12 cellular contexts compared by ENCODE assay signal in genomic region chr7:134767567-134768168, GRCh38. TPM values are rescaled to one million over a fixed set of nuclear protein-coding genes. Genes with fewer than 3 reads are reported as not detected.
DNase-seq lines count a peak whose midpoint lies in the region; ATAC-seq, FAIRE-seq and TF ChIP-seq lines count a peak whose summit lies in the region.
"Had no signal": no experiment of that assay in that cellular context is flagged by ENCODE, and none has a peak within 500 bp of the region (broad histone marks: within the 10 kb centered on the region; RNA-seq: fewer than 3 reads in every experiment).

No MANE protein-coding gene starts in this region.

- no peak overlapping the region for H3K23ac ChIP-seq in mesendoderm (ENCODE audit: low read length)

- no peak overlapping the region for H2AK5ac ChIP-seq in mesendoderm (ENCODE audit: low read length)

- H3K79me2 ChIP-seq in astrocyte (ENCODE audit: insufficient read depth, low read length), result no peaks in the 10 kb centered on the region
- no peaks in the 10 kb centered on the region for H3K79me2 ChIP-seq in osteoblast (ENCODE audit: insufficient read depth, low read length)
- H3K79me2 ChIP-seq in mesendoderm (ENCODE audit: control insufficient read depth, insufficient read depth, low read length), result no peaks in the 10 kb centered on the region

- H3K4me1 ChIP-seq in Caco-2 (peaks cover 15% of the 10 kb centered on the region), astrocyte (ENCODE audit: insufficient read depth, low read length) (peaks cover 11% of the 10 kb centered on the region), osteoblast (ENCODE audit: insufficient read depth, low read length) (peaks cover 24% of the 10 kb centered on the region), mesendoderm (ENCODE audit: control insufficient read depth, low read depth, low read length) (no peaks in the 10 kb centered on the region)

- WGBS in mesendoderm (ENCODE audit: extremely low coverage, insufficient coverage, low lambda C conversion rate), result no CpG with 5 or more reads among the region's 5 CpGs

- H4K5ac ChIP-seq in mesendoderm (ENCODE audit: low read length), result no peak overlapping the region

- FAIRE-seq in astrocyte (lab: Jason Lieb, UNC), result no peak

- no peak overlapping the region for H3K18ac ChIP-seq in mesendoderm (ENCODE audit: low read length)

- TF ChIP-seq CTCF in Caco-2 (IDR thresholded peaks at IDR 0.05; ENCODE audit: insufficient read depth in 1 of 2, low read depth in 1 of 2, low read length in 1 of 2, severe bottlenecking in 1 of 2, unreplicated experiment in 1 of 2) (no peak), astrocyte (IDR thresholded peaks at IDR 0.05; ENCODE audit: insufficient read depth, low read depth, low read length) (no peak), osteoblast (IDR thresholded peaks at IDR 0.05; ENCODE audit: extremely low read depth, low read depth, low read length) (no peak)

- H3K36me3 ChIP-seq in Caco-2 (ENCODE audit: control insufficient read depth, insufficient read depth, low read length) (no peaks in the 10 kb centered on the region), astrocyte (ENCODE audit: insufficient read depth, low read length) (no peaks in the 10 kb centered on the region), osteoblast (ENCODE audit: insufficient read depth, low read length) (no peaks in the 10 kb centered on the region), mesendoderm (ENCODE audit: control insufficient read depth, insufficient read depth, low read length) (no peaks in the 10 kb centered on the region)

- H3K27ac Mint-ChIP-seq in Caco-2 (ENCODE audit: unreplicated experiment), result peak overlapping the region; percentile 31
- peak overlapping the region; percentile 43 for H3K27ac Mint-ChIP-seq in astrocyte (ENCODE audit: unreplicated experiment)
- H3K27ac Mint-ChIP-seq: activated naive CD4-positive, alpha-beta T cell treated with anti-CD3 and anti-CD28 coated beads for 36 hours; dendritic cell treated with granulocyte-macrophage colony-stimulating factor and Interleukin-4, amounts not matched to agents 40 ng/mL and 50 ng/mL, for 4 days had no signal

- POLR2A ChIA-PET in Caco-2 (lab: Charles Lee), result no interaction called here

- intact Hi-C loops in Caco-2 (cut with micrococcal nuclease; ENCODE audit: unreplicated experiment), result no loop called here

- H3K27me3 Mint-ChIP-seq in Caco-2 (ENCODE audit: insufficient read depth, unreplicated experiment) (no peaks in the 10 kb centered on the region), astrocyte (ENCODE audit: low read depth, unreplicated experiment) (no peaks in the 10 kb centered on the region)

- H2BK5ac ChIP-seq in mesendoderm (ENCODE audit: low read length), result no peak overlapping the region

- H3K36me3 Mint-ChIP-seq in Caco-2 (ENCODE audit: insufficient read depth, unreplicated experiment) (no peaks in the 10 kb centered on the region), astrocyte (ENCODE audit: low read depth, unreplicated experiment) (peaks cover 15% of the 10 kb centered on the region)

- no TSS peak for BruUV-seq in Caco-2 (replicated peaks; lab: Mats Ljungman, UMichigan)

- peak overlapping the region; percentile 42 for H2AFZ ChIP-seq in astrocyte (ENCODE audit: low read depth, low read length)
- H2AFZ ChIP-seq in osteoblast (ENCODE audit: low read length), result peak overlapping the region; percentile 80

- no peaks in the 10 kb centered on the region for H3K9me3 Mint-ChIP-seq in Caco-2 (ENCODE audit: unreplicated experiment)
- peaks cover 3% of the 10 kb centered on the region for H3K9me3 Mint-ChIP-seq in astrocyte (ENCODE audit: unreplicated experiment)
- H3K9me3 Mint-ChIP-seq: activated naive CD4-positive, alpha-beta T cell treated with anti-CD3 and anti-CD28 coated beads for 36 hours; dendritic cell treated with granulocyte-macrophage colony-stimulating factor and Interleukin-4, amounts not matched to agents 40 ng/mL and 50 ng/mL, for 4 days had no signal

- H2BK120ac ChIP-seq in mesendoderm (ENCODE audit: low read depth, low read length), result no peak overlapping the region

- peak overlapping the region; percentile 31 for H3K4me2 ChIP-seq in astrocyte (ENCODE audit: low read length)
- peak overlapping the region; percentile 61 for H3K4me2 ChIP-seq in osteoblast (ENCODE audit: insufficient read depth, low read length)
- no peak overlapping the region for H3K4me2 ChIP-seq in mesendoderm (ENCODE audit: low read length)

- no peak overlapping the region for H3K4ac ChIP-seq in mesendoderm (ENCODE audit: low read depth, low read length)

- CTCF ChIA-PET in Caco-2 (lab: Charles Lee), result no interaction called here

- H2BK15ac ChIP-seq in mesendoderm (replicated peaks; ENCODE audit: low read depth), result no peak overlapping the region

- H4K8ac ChIP-seq in mesendoderm (ENCODE audit: low read depth, low read length), result no peak overlapping the region

- no peak overlapping the region for H3K56ac ChIP-seq in mesendoderm (ENCODE audit: low read length)

- peak; percentile 42 for ATAC-seq in GM21786 (IDR thresholded peaks at IDR 0.05; ENCODE audit: unreplicated experiment)
- no peak for ATAC-seq in GM21737 (IDR thresholded peaks at IDR 0.05; ENCODE audit: unreplicated experiment)

- H3K9ac ChIP-seq in astrocyte (ENCODE audit: low read length), result no peak overlapping the region
- no peak overlapping the region for H3K9ac ChIP-seq in mesendoderm (ENCODE audit: low read length)

- H3K27me3 ChIP-seq in Caco-2 (replicated peaks; ENCODE audit: control insufficient read depth, insufficient read depth, low read length), result no peaks in the 10 kb centered on the region
- no peaks in the 10 kb centered on the region for H3K27me3 ChIP-seq in astrocyte (ENCODE audit: insufficient read depth, low read length)
- no peaks in the 10 kb centered on the region for H3K27me3 ChIP-seq in osteoblast (ENCODE audit: insufficient read depth, low read length)
- no peaks in the 10 kb centered on the region for H3K27me3 ChIP-seq in mesendoderm (ENCODE audit: insufficient read depth, low read length, poor library complexity)

- H3K4me3 ChIP-seq in Caco-2 (ENCODE audit: low read depth, low read length) (no peak overlapping the region), astrocyte (ENCODE audit: insufficient read depth, low read depth, low read length) (no peak overlapping the region), osteoblast (ENCODE audit: insufficient read depth, low read length) (no peak overlapping the region), mesendoderm (ENCODE audit: low read length) (no peak overlapping the region)

- H3K9me3 ChIP-seq in Caco-2 (0 out of 2 replicates have a peak, but pooled peaks cover 4% of the 10 kb centered on the region), astrocyte (ENCODE audit: insufficient read depth, low read depth, low read length) (no peaks in the 10 kb centered on the region), osteoblast (ENCODE audit: low read depth, low read length) (no peaks in the 10 kb centered on the region)

- H3K4me3 Mint-ChIP-seq in Caco-2 (ENCODE audit: unreplicated experiment), result no peak overlapping the region
- no peak overlapping the region for H3K4me3 Mint-ChIP-seq in astrocyte (ENCODE audit: unreplicated experiment)
- H3K4me3 Mint-ChIP-seq: activated naive CD4-positive, alpha-beta T cell treated with anti-CD3 and anti-CD28 coated beads for 36 hours; dendritic cell treated with granulocyte-macrophage colony-stimulating factor and Interleukin-4, amounts not matched to agents 40 ng/mL and 50 ng/mL, for 4 days had no signal

- H3K27ac ChIP-seq in astrocyte (ENCODE audit: low read depth, low read length), result no peak overlapping the region
- peak overlapping the region; percentile 76 for H3K27ac ChIP-seq in osteoblast (ENCODE audit: low read depth, low read length)
- no peak overlapping the region for H3K27ac ChIP-seq in mesendoderm (ENCODE audit: low read depth, low read length)

- no peak for DNase-seq in Caco-2
- DNase-seq in astrocyte (ENCODE audit: low read depth), result no peak
- no peak for DNase-seq in osteoblast (ENCODE audit: insufficient read length, low spot score, missing footprints)
- no peak for DNase-seq in mesendoderm
- DNase-seq in NOMO-1 treated with DMSO at 0.1 percent for 48 hours (lab: John Stamatoyannopoulos, UW; ENCODE audit: unreplicated experiment), result no peak
- DNase-seq in activated CD4-positive, alpha-beta T cell treated with anti-CD3 and anti-CD28 coated beads for 4 hours, result no peak
- DNase-seq: activated naive CD4-positive, alpha-beta T cell treated with anti-CD3 and anti-CD28 coated beads for 36 hours; MM.1S; NCI-H524 treated with DMSO at 0.1 percent for 48 hours had no signal

- peaks cover 27% of the 10 kb centered on the region for H3K4me1 Mint-ChIP-seq in Caco-2 (ENCODE audit: low read depth, unreplicated experiment)
- H3K4me1 Mint-ChIP-seq in astrocyte (ENCODE audit: low read depth, unreplicated experiment), result peaks cover 41% of the 10 kb centered on the region

- H3K79me1 ChIP-seq in mesendoderm (ENCODE audit: low read length), result no peaks in the 10 kb centered on the region

- H4K20me1 ChIP-seq in astrocyte (ENCODE audit: insufficient read depth, low read length), result no peaks in the 10 kb centered on the region
- no peaks in the 10 kb centered on the region for H4K20me1 ChIP-seq in osteoblast (ENCODE audit: insufficient read depth, low read length)

RNA-seq across cellular contexts. Expression of gene CALD1, which starts 11.8 kb away (rescaled TPM):
- 140 and 155 TPM in 2 replicates for total RNA-seq in Caco-2 (2022)
- total RNA-seq in astrocyte, result 1,834 and 1,872 TPM in 2 replicates
- total RNA-seq in osteoblast, result 1,075 and 1,123 TPM in 2 replicates
- polyA plus RNA-seq in mesendoderm (2013, experiment 1 of 2), result 379 TPM
- 417 TPM for polyA plus RNA-seq in mesendoderm (2013, experiment 2 of 2)
